22 cellular contexts compared by ENCODE assay signal in the genomic region with DNA sequence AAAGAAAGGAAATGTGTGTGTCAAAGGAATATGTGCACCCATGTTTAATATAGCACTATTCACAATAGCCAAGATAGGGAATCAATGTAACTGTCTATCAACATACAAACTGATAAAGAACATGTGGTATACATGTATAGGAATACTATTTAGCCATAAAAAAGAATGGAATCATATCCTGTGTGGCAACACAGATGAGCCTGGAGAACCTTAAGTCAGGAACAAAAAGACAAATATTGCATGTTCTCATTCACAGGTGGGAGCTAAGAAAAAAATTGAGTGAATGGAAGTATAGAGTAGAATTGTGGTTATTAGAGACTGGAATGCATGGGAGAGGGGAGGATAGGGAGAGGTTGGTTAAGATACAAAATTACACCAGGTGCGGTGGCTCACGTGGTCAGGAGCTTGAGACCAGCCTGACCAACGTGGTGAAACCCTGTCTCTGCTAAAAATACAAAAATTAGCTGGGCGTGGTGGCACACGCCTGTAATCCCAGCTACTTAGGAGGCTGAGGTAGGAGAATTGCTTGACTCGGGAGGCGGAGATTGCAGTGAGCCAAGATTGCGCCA.
"Had no signal": no experiment of that assay in that cellular context is flagged by ENCODE, and none has a peak within 500 bp of the region (broad histone marks: within the 10 kb centered on the region; RNA-seq: fewer than 3 reads in every experiment).

No MANE protein-coding gene starts in this region.

- H3K36me3 ChIP-seq: colonic mucosa, gastrocnemius medialis, left lung, lower lobe of right lung had no signal

- H3K4me1 ChIP-seq: colonic mucosa, left lung had no signal

- H3K27me3 ChIP-seq: colonic mucosa, esophagus squamous epithelium, gastrocnemius medialis, heart right ventricle, left lung had no signal

- DNase-seq: colonic mucosa; cortex of kidney; effector CD8-positive, alpha-beta T cell; effector memory CD8-positive, alpha-beta T cell; endodermal cell; erythroblast; esophagus squamous epithelium; foreskin fibroblast; foreskin melanocyte; gastrocnemius medialis; glutamatergic neuron; head of caudate nucleus; heart right ventricle; hippocampal formation; left cardiac atrium; left lung; left ventricle myocardium superior; lower lobe of right lung; mesenchymal stem cell; mucosa of descending colon had no signal

- H3K9me3 ChIP-seq: colonic mucosa, esophagus squamous epithelium, gastrocnemius medialis, heart right ventricle, left lung, lower lobe of right lung, mucosa of descending colon had no signal

- ATAC-seq: effector memory CD8-positive, alpha-beta T cell; esophagus mucosa; gastrocnemius medialis; heart right ventricle; left cardiac atrium; left lung; left ventricle myocardium superior; lower lobe of right lung; mucosa of descending colon had no signal

- H3K4me3 ChIP-seq: colonic mucosa, esophagus squamous epithelium, gastrocnemius medialis, heart right ventricle, left lung, lower lobe of right lung, mucosa of descending colon had no signal

- H3K27ac ChIP-seq: colonic mucosa, epithelial cell of prostate, esophagus squamous epithelium, gastrocnemius medialis, heart right ventricle, left lung, lower lobe of right lung had no signal
